23 cellular contexts compared by ENCODE assay signal in genomic region chr11:69545976-69546617, GRCh38.
DNase-seq lines count a peak whose midpoint lies in the region; ATAC-seq, FAIRE-seq and TF ChIP-seq lines count a peak whose summit lies in the region.
"Had no signal": no experiment of that assay in that cellular context is flagged by ENCODE, and none has a peak within 500 bp of the region (broad histone marks: within the 10 kb centered on the region; RNA-seq: fewer than 3 reads in every experiment).

No MANE protein-coding gene starts in this region.

- intact Hi-C loops in right cardiac atrium (cut with DNase I), result no loop called here
- intact Hi-C loops in left ventricle myocardium inferior (cut with micrococcal nuclease), result no loop called here

- H3K36me3 ChIP-seq in left ventricle myocardium inferior (no peaks in the 10 kb centered on the region), bronchial epithelial cell (ENCODE audit: control insufficient read depth, insufficient read depth, low read length) (no peaks in the 10 kb centered on the region)
- H3K36me3 ChIP-seq: cardiac muscle cell, thoracic aorta had no signal

- 80% methylated on average over 18 of the region's 18 CpGs for WGBS in right cardiac atrium

- peaks cover 11% of the 10 kb centered on the region for H3K4me1 Mint-ChIP-seq in osteocyte (ENCODE audit: unreplicated experiment)

- peak; percentile 50 to 55 for ATAC-seq in right cardiac atrium
- no peak for ATAC-seq in HG03439 (IDR thresholded peaks at IDR 0.05; ENCODE audit: unreplicated experiment)

- DNase-seq in right cardiac atrium, result no peak
- DNase-seq in left ventricle myocardium inferior, result no peak
- DNase-seq in bronchial epithelial cell (ENCODE audit: low read depth), result no peak
- DNase-seq in mesenteric fat pad (ENCODE audit: low spot score), result peak; percentile 65
- DNase-seq in osteocyte (ENCODE audit: extremely low spot score, unreplicated experiment), result no peak
- DNase-seq in cerebellum (ENCODE audit: low spot score), result no peak
- DNase-seq: activated naive CD4-positive, alpha-beta T cell; HCEC 1CT; kidney glomerular epithelial cell; NCI-H1105 treated with DMSO at 0.1 percent for 48 hours; NCI-H2029 treated with DMSO at 0.1 percent for 48 hours; NCI-H2227 treated with DMSO at 0.1 percent for 48 hours; NCI-H748 treated with DMSO at 0.1 percent for 48 hours; nucleus accumbens; stimulated activated naive CD4-positive, alpha-beta T cell had no signal

- H3K4me3 Mint-ChIP-seq in osteocyte (ENCODE audit: unreplicated experiment), result no peak overlapping the region

- H3K36me3 Mint-ChIP-seq in osteocyte (ENCODE audit: unreplicated experiment), result peaks cover 12% of the 10 kb centered on the region

- no peaks in the 10 kb centered on the region for H3K27me3 ChIP-seq in right cardiac atrium (ENCODE audit: control insufficient read depth, insufficient read depth)
- H3K27me3 ChIP-seq in left ventricle myocardium inferior (ENCODE audit: low read depth), result no peaks in the 10 kb centered on the region
- H3K27me3 ChIP-seq in bronchial epithelial cell (ENCODE audit: control insufficient read depth, insufficient read depth, low read length), result no peaks in the 10 kb centered on the region
- H3K27me3 ChIP-seq: cardiac muscle cell had no signal

- TF ChIP-seq CTCF in left ventricle myocardium inferior (IDR thresholded peaks at IDR 0.05; ENCODE audit: borderline replicate concordance), result no peak
- TF ChIP-seq CTCF in bronchial epithelial cell (IDR thresholded peaks at IDR 0.05; ENCODE audit: insufficient read depth, low read length, severe bottlenecking), result no peak
- no peak for TF ChIP-seq CTCF in osteocyte (IDR thresholded peaks at IDR 0.05)

- H3K4me1 ChIP-seq in right cardiac atrium (ENCODE audit: control insufficient read depth, insufficient read depth, low read length) (peaks cover 5% of the 10 kb centered on the region), left ventricle myocardium inferior (peaks cover 9% of the 10 kb centered on the region)

- H3K4me3 ChIP-seq in right cardiac atrium (ENCODE audit: low read length) (no peak overlapping the region), left ventricle myocardium inferior (no peak overlapping the region), bronchial epithelial cell (ENCODE audit: low read depth, low read length) (no peak overlapping the region)
- H3K4me3 ChIP-seq: cardiac muscle cell, SK-N-MC, smooth muscle cell, thoracic aorta had no signal

- no peak overlapping the region for H3K27ac ChIP-seq in right cardiac atrium (ENCODE audit: low read length)
- no peak overlapping the region for H3K27ac ChIP-seq in left ventricle myocardium inferior (replicated peaks)
- H3K27ac ChIP-seq: C4-2B, cardiac muscle cell, SK-N-MC, thoracic aorta, VCaP had no signal

- FAIRE-seq in bronchial epithelial cell (lab: Jason Lieb, UNC), result peak; percentile 28
- FAIRE-seq: D721Med had no signal

- no peaks in the 10 kb centered on the region for H3K9me3 ChIP-seq in right cardiac atrium (ENCODE audit: control insufficient read depth, low read length)
- H3K9me3 ChIP-seq in left ventricle myocardium inferior (replicated peaks), result peaks cover 28% of the 10 kb centered on the region

- no peak overlapping the region for H3K27ac Mint-ChIP-seq in osteocyte (ENCODE audit: unreplicated experiment)

- H3K27me3 Mint-ChIP-seq in osteocyte (ENCODE audit: unreplicated experiment), result no peaks in the 10 kb centered on the region

- peaks cover 21% of the 10 kb centered on the region for H3K9me3 Mint-ChIP-seq in osteocyte (ENCODE audit: unreplicated experiment)
